8 cellular contexts compared by ENCODE assay signal in genomic region chr22:41976070-41976901, GRCh38. TPM values are rescaled to one million over a fixed set of nuclear protein-coding genes. Genes with fewer than 3 reads are reported as not detected.
DNase-seq lines count a peak whose midpoint lies in the region; ATAC-seq and TF ChIP-seq lines count a peak whose summit lies in the region.

No MANE protein-coding gene starts in this region.

- no peak for ATAC-seq in GM21526 (IDR thresholded peaks at IDR 0.05; ENCODE audit: low FRiP score, unreplicated experiment)
- no peak for ATAC-seq in GM21515 (IDR thresholded peaks at IDR 0.05; ENCODE audit: unreplicated experiment)

- H3K9me3 Mint-ChIP-seq in activated CD4-positive, alpha-beta T cell treated with anti-CD3 and anti-CD28 coated beads, Interleukin-2, amount 10 ng/mL, durations not matched to agents 24 days and 14 days, result no peaks in the 10 kb centered on the region

- intact Hi-C loops in activated CD4-positive, alpha-beta T cell treated with anti-CD3 and anti-CD28 coated beads, Interleukin-2, amount 10 ng/mL, durations not matched to agents 24 days and 14 days (cut with micrococcal nuclease), result loop anchor here (1.0 kb wide), 1 partner anchor 19 kb away; no protein-coding TSS in a partner anchor
- intact Hi-C loops in dorsolateral prefrontal cortex (cut with DNase I), result loop anchor here (5.0 to 10.0 kb wide), 2 partner anchors 101 to 469 kb away; partner anchors contain the start of gene SMDT1 (in 2 of the 2)

- WGBS in HUES64, result 3% methylated on average over 72 of the region's 72 CpGs

- H3K27ac ChIP-seq in C4-2B (peak overlapping the region; percentile 44; the same call in 1 of the 2 replicates), HUES64 (ENCODE audit: low read depth, low read length) (no peak overlapping the region), dorsolateral prefrontal cortex (peak overlapping the region in 55 of 59 donors; percentile 50 to 92 (median 83)), temporal lobe (ENCODE audit: low read depth, low read length) (peak overlapping the region; percentile 56)

- H3K4me3 ChIP-seq in HUES64 (ENCODE audit: low read length) (peak overlapping the region; percentile 70), dorsolateral prefrontal cortex (peak overlapping the region; percentile 45 to 83 (median 71))

- H3K27me3 ChIP-seq in HUES64 (ENCODE audit: insufficient read depth, low read length), result peaks cover 42% of the 10 kb centered on the region
- H3K27me3 ChIP-seq in dorsolateral prefrontal cortex, result no peaks in the 10 kb centered on the region

- no peaks in the 10 kb centered on the region for H3K36me3 Mint-ChIP-seq in activated CD4-positive, alpha-beta T cell treated with anti-CD3 and anti-CD28 coated beads, Interleukin-2, amount 10 ng/mL, durations not matched to agents 24 days and 14 days (ENCODE audit: low read depth)

- peak overlapping the region; percentile 43; the same call in 1 of the 2 replicates for H3K9ac ChIP-seq in HUES64 (ENCODE audit: low read depth, low read length)

- peaks cover 15% of the 10 kb centered on the region for H3K4me1 Mint-ChIP-seq in activated CD4-positive, alpha-beta T cell treated with anti-CD3 and anti-CD28 coated beads, Interleukin-2, amount 10 ng/mL, durations not matched to agents 24 days and 14 days

- peaks cover 48% of the 10 kb centered on the region for H3K27me3 Mint-ChIP-seq in activated CD4-positive, alpha-beta T cell treated with anti-CD3 and anti-CD28 coated beads, Interleukin-2, amount 10 ng/mL, durations not matched to agents 24 days and 14 days

- peak; percentile 91 for DNase-seq in activated CD4-positive, alpha-beta T cell treated with anti-CD3 and anti-CD28 coated beads, Interleukin-2, amount 10 ng/mL, durations not matched to agents 24 days and 14 days
- peak in 8 of 10 donors; percentile 45 to 85 (median 68) for DNase-seq in dorsolateral prefrontal cortex
- DNase-seq in midbrain (lab: John Stamatoyannopoulos, UW), result peak; percentile 44

- TF ChIP-seq CTCF in C4-2B (conservative IDR thresholded peaks at IDR 0.05) (no peak), dorsolateral prefrontal cortex (IDR thresholded peaks at IDR 0.05 in 54 of 56, conservative IDR thresholded peaks at IDR 0.05 in 2 of 56; ENCODE audit: low read depth in 1 of 56, partially characterized antibody in 56 of 56) (no peak)

- H3K4me3 Mint-ChIP-seq in activated CD4-positive, alpha-beta T cell treated with anti-CD3 and anti-CD28 coated beads, Interleukin-2, amount 10 ng/mL, durations not matched to agents 24 days and 14 days, result peak overlapping the region; percentile 82

- peaks cover 10% of the 10 kb centered on the region; the same call in 1 of the 2 replicates for H3K4me1 ChIP-seq in HUES64 (ENCODE audit: insufficient read depth, low read length)

- no peaks in the 10 kb centered on the region for H3K9me3 ChIP-seq in HUES64 (ENCODE audit: insufficient read depth, low read depth, low read length)

- no peaks in the 10 kb centered on the region for H3K36me3 ChIP-seq in HUES64 (ENCODE audit: insufficient read depth, low read length)

- H3K27ac Mint-ChIP-seq in activated CD4-positive, alpha-beta T cell treated with anti-CD3 and anti-CD28 coated beads, Interleukin-2, amount 10 ng/mL, durations not matched to agents 24 days and 14 days, result peak overlapping the region; percentile 67

RNA-seq across cellular contexts. Expression of gene SEPTIN3, which starts 7.0 kb away (rescaled TPM):
- 25.8 TPM for polyA plus RNA-seq in HUES64 (2013, experiment 1 of 2)
- polyA plus RNA-seq in HUES64 (2013, experiment 2 of 2), result 31.0 TPM
- total RNA-seq in activated CD4-positive, alpha-beta T cell treated with anti-CD3 and anti-CD28 coated beads, Interleukin-2, amount 10 ng/mL, durations not matched to agents 24 days and 14 days, result 5.7 and 6.8 TPM in 2 replicates
- 100 to 1,000 TPM in 119 of 120 experiments, 10 to 100 TPM in 1; 90.5 to 406 (median 293) TPM for total RNA-seq in dorsolateral prefrontal cortex
- total RNA-seq in temporal lobe, result 172 TPM

RNA-seq across cellular contexts. Expression of gene WBP2NL, which starts 22.3 kb away (rescaled TPM):
- not detected for polyA plus RNA-seq in HUES64 (2013, experiment 1 of 2)
- not detected for polyA plus RNA-seq in HUES64 (2013, experiment 2 of 2)
- 1.3 and 1.4 TPM in 2 replicates for total RNA-seq in activated CD4-positive, alpha-beta T cell treated with anti-CD3 and anti-CD28 coated beads, Interleukin-2, amount 10 ng/mL, durations not matched to agents 24 days and 14 days
- total RNA-seq in dorsolateral prefrontal cortex (10 to 100 TPM in 22 of 120 experiments, 1 to 10 TPM in 98; 1.9 to 16.3 (median 7.6) TPM), temporal lobe (3.7 TPM)

RNA-seq across cellular contexts. Expression of gene CENPM, which starts 29.3 kb away (rescaled TPM):
- polyA plus RNA-seq in HUES64 (2013, experiment 1 of 2), result 32.5 TPM
- polyA plus RNA-seq in HUES64 (2013, experiment 2 of 2), result 36.6 TPM
- 86.9 and 88.6 TPM in 2 replicates for total RNA-seq in activated CD4-positive, alpha-beta T cell treated with anti-CD3 and anti-CD28 coated beads, Interleukin-2, amount 10 ng/mL, durations not matched to agents 24 days and 14 days
- total RNA-seq in dorsolateral prefrontal cortex, result 1 to 10 TPM in 53 of 120 experiments, under 1 TPM in 26, not detected in 41; 0.49 to 3.3 (median 1.4) TPM
- total RNA-seq in temporal lobe, result 3.0 TPM

RNA-seq across cellular contexts. Expression of gene TNFRSF13C, which starts 49.7 kb away (rescaled TPM):
- 0.50 TPM for polyA plus RNA-seq in HUES64 (2013, experiment 1 of 2)
- 0.89 TPM for polyA plus RNA-seq in HUES64 (2013, experiment 2 of 2)
- 3.4 TPM in 2 replicates for total RNA-seq in activated CD4-positive, alpha-beta T cell treated with anti-CD3 and anti-CD28 coated beads, Interleukin-2, amount 10 ng/mL, durations not matched to agents 24 days and 14 days
- total RNA-seq in dorsolateral prefrontal cortex (1 to 10 TPM in 78 of 120 experiments, under 1 TPM in 42; 0.13 to 5.8 (median 1.2) TPM), temporal lobe (0.49 TPM)

Comparison
In these comparisons a context has a peak if more than half of its experiments do, and no peak if none do; other contexts are left out.
1. RNA of gene SEPTIN3, which starts 7.0 kb away (total RNA-seq): 90.5 to 406 TPM in dorsolateral prefrontal cortex and 172 TPM in temporal lobe (single experiment); 5.7 to 6.8 TPM in activated CD4-positive, alpha-beta T cell treated with anti-CD3 and anti-CD28 coated beads, Interleukin-2, amount 10 ng/mL, durations not matched to agents 24 days and 14 days; every median in the first group is over 10 times any median in the second.
2. Peak in every context shown above with its lines, with median percentiles within 50 percentile points of each other: DNase-seq.